Comparison of ENCODE assay signal across 23 cellular contexts in genomic region chr6:55773620-55774019, GRCh38.
"Had no signal": no experiment of that assay in that cellular context is flagged by ENCODE, and none has a peak within 500 bp of the region (broad histone marks: within the 10 kb centered on the region; RNA-seq: fewer than 3 reads in every experiment).

No MANE protein-coding gene starts in this region.

- H3K4me2 ChIP-seq: PC-9 had no signal

- H2AFZ ChIP-seq: PC-9 had no signal

- H3K36me3 ChIP-seq: SJSA1 had no signal

- H3K4me3 ChIP-seq: PC-9, SJSA1 had no signal

- H3K27ac ChIP-seq: HL-60, PC-9, SJSA1 had no signal

- FAIRE-seq: HTR-8/SVneo, RCC 7860 had no signal

- DNase-seq: KBM-7, MV-4-11, NCI-H1048, NCI-H1436 treated with DMSO at 0.1 percent for 48 hours, NCI-H1694, NCI-H187 treated with DMSO at 0.1 percent for 48 hours, NCI-H2029 treated with DMSO at 0.1 percent for 48 hours, NCI-H2171 treated with DMSO at 0.1 percent for 48 hours, NCI-H2227 treated with DMSO at 0.1 percent for 48 hours, NCI-H446, NCI-H510A, NCI-H524 treated with DMSO at 0.1 percent for 48 hours, NCI-H82, OCI-M1, PC-9, Right ventricle myocardium superior, RPMI8226, SIG-M5, T-helper 2 cell had no signal

- H3K27me3 ChIP-seq: SJSA1 had no signal

- H3K9me3 ChIP-seq: SJSA1 had no signal

- H3K4me1 ChIP-seq: SJSA1 had no signal
